Comparison of ENCODE assay signal across 8 cellular contexts in genomic region chr1:247077234-247077633, GRCh38. TPM values are rescaled to one million over a fixed set of nuclear protein-coding genes. Genes with fewer than 3 reads are reported as not detected.
DNase-seq lines count a peak whose midpoint lies in the region; ATAC-seq and TF ChIP-seq lines count a peak whose summit lies in the region.

No MANE protein-coding gene starts in this region.

- H3F3A ChIP-seq in neural progenitor cell (ENCODE audit: low read depth): no peaks in the 10 kb centered on the region

- no peak for ATAC-seq in HG03565 (IDR thresholded peaks at IDR 0.05; ENCODE audit: unreplicated experiment)
- no peak for ATAC-seq in HG02885 (IDR thresholded peaks at IDR 0.05; ENCODE audit: poor library complexity, unreplicated experiment)

- H3K4me3 ChIP-seq in choroid plexus epithelial cell (ENCODE audit: low read depth, low read length) (no peak overlapping the region), neural progenitor cell (peak overlapping the region; percentile 89)

- H3K9ac ChIP-seq in neural progenitor cell: peak overlapping the region; percentile 93

- H2AFZ ChIP-seq in neural progenitor cell (replicated peaks): no peak overlapping the region

- H3K36me3 Mint-ChIP-seq in neural progenitor cell: peaks cover 47% of the 10 kb centered on the region

- peaks cover 7% of the 10 kb centered on the region for H3K4me1 ChIP-seq in neural progenitor cell

- H3K27me3 Mint-ChIP-seq in neural progenitor cell (ENCODE audit: insufficient read depth, low read depth): peaks cover 5% of the 10 kb centered on the region

- peaks cover 63% of the 10 kb centered on the region for H3K79me2 ChIP-seq in neural progenitor cell (ENCODE audit: low read depth)

- peak; percentile 20 for DNase-seq in ELR (ENCODE audit: low read depth)
- peak; percentile 17 for DNase-seq in MV-4-11 (lab: John Stamatoyannopoulos, UW)
- peak; percentile 32 for DNase-seq in choroid plexus epithelial cell (ENCODE audit: low read depth)
- no peak for DNase-seq in neural progenitor cell (ENCODE audit: low spot score)
- DNase-seq in NCI-H2029 treated with DMSO at 0.1 percent for 48 hours (lab: John Stamatoyannopoulos, UW): no peak
- no peak for DNase-seq in nucleus accumbens (lab: John Stamatoyannopoulos, UW)

- peaks cover 67% of the 10 kb centered on the region for H3K9me3 Mint-ChIP-seq in neural progenitor cell

- peak overlapping the region; percentile 74 for H3K27ac Mint-ChIP-seq in neural progenitor cell

- peak; percentile 37 for TF ChIP-seq CTCF in choroid plexus epithelial cell (conservative IDR thresholded peaks at IDR 0.05; ENCODE audit: low read depth, low read length)
- TF ChIP-seq CTCF in neural progenitor cell (IDR thresholded peaks at IDR 0.05): no peak

- H3K9me3 ChIP-seq in neural progenitor cell (ENCODE audit: low read depth): peaks cover 23% of the 10 kb centered on the region

- H3K27me3 ChIP-seq in neural progenitor cell: no peaks in the 10 kb centered on the region

- no peaks in the 10 kb centered on the region for H4K20me1 ChIP-seq in neural progenitor cell (ENCODE audit: low read depth)

- peaks cover 15% of the 10 kb centered on the region for H3K36me3 ChIP-seq in neural progenitor cell

- no peak overlapping the region for H3K27ac ChIP-seq in neural progenitor cell

- peak overlapping the region; percentile 88 for H3K4me2 ChIP-seq in neural progenitor cell

- H3K4me1 Mint-ChIP-seq in neural progenitor cell: peaks cover 4% of the 10 kb centered on the region

- H3K4me3 Mint-ChIP-seq in neural progenitor cell: peak overlapping the region; percentile 97

RNA-seq across cellular contexts. Expression of gene ZNF670, which starts 1.4 kb away (rescaled TPM):
- total RNA-seq in neural progenitor cell (ENCODE audit: low replicate concordance): 22.1 and 38.4 TPM in 2 replicates

RNA-seq across cellular contexts. Expression of gene ZNF669, which starts 26.9 kb away (rescaled TPM):
- total RNA-seq in neural progenitor cell (ENCODE audit: low replicate concordance): 23.2 and 28.1 TPM in 2 replicates

Comparison
In these comparisons a context has a peak if more than half of its experiments do, and no peak if none do; other contexts are left out.
1. DNase-seq: peak in ELR (single experiment), MV-4-11 (single experiment) and choroid plexus epithelial cell (single experiment); none in neural progenitor cell (single experiment), NCI-H2029 treated with DMSO at 0.1 percent for 48 hours (single experiment) and nucleus accumbens (0 of 56).